ENCODE assay signal across 10 cellular contexts in the genomic region with DNA sequence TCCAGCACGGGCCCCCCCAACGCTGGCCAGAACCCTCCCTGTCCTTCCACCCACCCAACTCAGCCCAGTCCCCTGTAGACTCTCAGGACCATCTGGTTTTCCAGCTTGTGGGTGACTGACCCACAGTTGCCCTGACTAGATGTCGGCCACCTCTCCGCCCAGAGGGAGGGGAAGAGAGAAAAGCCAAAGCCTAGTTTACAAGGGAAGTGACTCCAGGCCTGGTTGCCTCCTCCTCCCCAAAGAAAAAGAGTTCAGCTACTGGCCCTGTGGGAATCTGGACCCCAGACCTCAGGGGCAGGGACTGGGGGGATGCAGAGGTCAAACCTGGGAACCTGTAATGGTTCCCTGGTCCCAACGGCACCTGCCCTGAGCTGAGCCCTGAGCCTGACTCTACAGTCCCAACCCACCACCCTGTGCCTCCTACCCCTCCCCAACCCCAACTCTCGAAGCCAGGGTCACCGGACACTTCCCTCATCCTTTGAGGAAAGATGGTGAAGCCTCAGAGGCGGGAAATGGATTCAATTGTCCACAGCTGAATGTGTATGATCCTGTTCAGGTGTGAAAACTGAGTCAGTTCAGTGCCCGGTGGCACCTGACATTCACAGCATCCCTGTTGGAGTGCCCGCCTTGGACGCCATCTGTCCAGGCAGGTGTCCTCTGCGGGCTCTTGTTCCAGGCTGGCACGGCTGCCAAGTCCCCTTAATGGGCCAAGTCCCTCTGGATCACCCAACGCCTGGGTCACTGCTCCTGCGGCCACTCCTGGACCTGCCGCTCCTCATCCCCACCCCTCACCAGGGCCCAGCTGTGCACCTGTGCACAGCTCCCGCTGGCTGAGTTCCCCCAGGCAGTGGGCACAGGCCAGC. TPM values are rescaled to one million over a fixed set of nuclear protein-coding genes. Genes with fewer than 3 reads are reported as not detected.
A peak's percentile ranks its signal among the peaks of the same experiment; 100 is the strongest.
DNase-seq lines count a peak whose midpoint lies in the region; ATAC-seq and TF ChIP-seq lines count a peak whose summit lies in the region.
"Had no signal": no experiment of that assay in that cellular context is flagged by ENCODE, and none has a peak within 500 bp of the region (broad histone marks: within the 10 kb centered on the region; RNA-seq: fewer than 3 reads in every experiment).

No MANE protein-coding gene starts in this region.

- no peak overlapping the region for H3K4me3 ChIP-seq in mucosa of descending colon
- no peak overlapping the region for H3K4me3 ChIP-seq in uterus

- no peak for TF ChIP-seq POLR2A in uterus (IDR thresholded peaks at IDR 0.05)

- peaks cover 19% of the 10 kb centered on the region for H3K4me1 ChIP-seq in mucosa of descending colon (ENCODE audit: low read depth)
- H3K4me1 ChIP-seq in uterus = peaks cover 0 to 24% of the 10 kb centered on the region in 2 donors

- intact Hi-C loops in Right ventricle myocardium inferior (cut with DNase I) (loop anchor here (5.0 kb wide), 2 partner anchors 39 to 314 kb away; no protein-coding TSS in a partner anchor), cardiac septum (cut with DNase I) (loop anchor here (5.0 to 10.0 kb wide), 3 partner anchors 249 to 547 kb away; no protein-coding TSS in a partner anchor), mucosa of descending colon (cut with DNase I, micrococcal nuclease) (loop anchor here (10.0 kb wide), 2 partner anchors 297 to 317 kb away; partner anchors contain the start of gene GTSE1 (in 1 of the 2)), uterus (cut with DNase I; ENCODE audit: low total_unique reads) (loop anchor here (10.0 kb wide), 1 partner anchor 327 kb away; no protein-coding TSS in a partner anchor)

- ATAC-seq in Right ventricle myocardium inferior (peak; percentile 38), mucosa of descending colon (peak; percentile 13)

- DNase-seq in Right ventricle myocardium inferior (ENCODE audit: missing footprints) (peak; percentile 23), cardiac septum (ENCODE audit: low spot score) (no peak), caudate nucleus (lab: John Stamatoyannopoulos, UW) (peak in 1 of 61 donors; percentile 83), mucosa of descending colon (peak in 2 of 3 donors; percentile 33 to 48), uterus (no peak), GM19240 (ENCODE audit: insufficient read length, low spot score) (no peak), amygdala (lab: John Stamatoyannopoulos, UW) (no peak), NCI-H82 (lab: John Stamatoyannopoulos, UW) (no peak)
- DNase-seq: stimulated activated naive CD4-positive, alpha-beta T cell; T-helper 9 cell had no signal

- TF ChIP-seq CTCF in mucosa of descending colon (IDR thresholded peaks at IDR 0.05) (no peak), uterus (IDR thresholded peaks at IDR 0.05) (no peak)

- no peaks in the 10 kb centered on the region for H3K27me3 ChIP-seq in uterus

- H3K9me3 ChIP-seq in mucosa of descending colon (no peaks in the 10 kb centered on the region), uterus (no peaks in the 10 kb centered on the region)

- H3K36me3 ChIP-seq in mucosa of descending colon (ENCODE audit: low read depth) (no peaks in the 10 kb centered on the region), uterus (no peaks in the 10 kb centered on the region)

- H3K27ac ChIP-seq in caudate nucleus (ENCODE audit: low read depth, low read length) (peak overlapping the region; percentile 70), uterus (peak overlapping the region; percentile 72 to 75)

RNA-seq across cellular contexts. Expression of gene WNT7B, which starts 21.0 kb away (rescaled TPM):
- total RNA-seq in Right ventricle myocardium inferior = not detected
- total RNA-seq in cardiac septum = not detected
- total RNA-seq in mucosa of descending colon = not detected
- total RNA-seq in uterus = under 1 TPM in 1 of 4 donors, not detected in 3; 0.41 TPM

Comparison
In these comparisons a context has a peak if more than half of its experiments do, and no peak if none do; other contexts are left out.
1. DNase-seq: peak in Right ventricle myocardium inferior (single experiment) and mucosa of descending colon (2 of 3); none in cardiac septum (single experiment), uterus (0 of 2), GM19240 (single experiment), amygdala (0 of 56) and NCI-H82 (single experiment).